In the genomic region with DNA sequence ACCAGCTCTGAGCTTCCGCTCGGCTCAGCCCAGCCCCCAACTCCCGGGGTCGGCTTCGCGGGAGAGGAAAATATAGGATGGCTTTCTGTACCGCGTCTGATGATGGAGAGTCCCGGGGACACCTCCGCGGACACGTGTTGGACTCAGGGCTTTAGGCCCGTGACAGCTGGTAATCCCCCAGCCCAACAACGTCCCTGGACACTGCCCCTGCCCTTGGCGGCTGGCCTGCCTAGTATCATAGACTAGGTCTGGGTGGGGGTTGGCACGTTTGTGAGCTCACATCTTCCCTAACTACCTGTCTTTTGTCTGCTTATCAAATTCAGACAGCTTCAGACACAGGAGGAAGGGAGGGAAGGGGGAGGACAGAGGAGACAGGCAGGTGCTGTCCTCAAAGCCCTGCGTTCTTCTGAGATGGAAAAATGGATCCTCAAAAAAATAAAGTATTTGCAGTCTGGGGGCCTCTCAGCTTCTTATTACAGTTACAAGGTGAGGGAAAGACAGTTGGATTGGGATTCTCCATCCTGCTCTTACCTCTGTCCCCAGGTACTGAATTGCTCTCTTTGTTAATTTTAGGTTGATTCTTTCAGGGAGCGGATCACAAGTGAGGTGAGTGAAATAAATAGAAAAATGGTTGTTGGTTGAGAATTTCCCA, we compare ENCODE assay signal across 9 cellular contexts. TPM values are rescaled to one million over a fixed set of nuclear protein-coding genes. Genes with fewer than 3 reads are reported as not detected.
DNase-seq lines count a peak whose midpoint lies in the region; ATAC-seq and TF ChIP-seq lines count a peak whose summit lies in the region.
"Had no signal": no experiment of that assay in that cellular context is flagged by ENCODE, and none has a peak within 500 bp of the region (broad histone marks: within the 10 kb centered on the region; RNA-seq: fewer than 3 reads in every experiment).

No MANE protein-coding gene starts in this region.

- DNase-seq in MCF 10A (ENCODE audit: unreplicated experiment) (no peak), lung (ENCODE audit: low spot score) (no peak), uterus (no peak), GM20000 (ENCODE audit: low spot score) (no peak), NK-92 (lab: John Stamatoyannopoulos, UW; ENCODE audit: unreplicated experiment) (no peak)

- H3K4me1 Mint-ChIP-seq in MCF 10A (ENCODE audit: insufficient read depth, unreplicated experiment) = peaks cover 25% of the 10 kb centered on the region

- POLR2A ChIA-PET in MCF 10A (lab: Yijun Ruan, JAX) = interaction anchor here (0.6 to 5.5 kb wide), 25 partner anchors 11 to 1175 kb away, joined by 3 to 128 read pairs (median 4); partner anchors contain the start of genes BECN1, BRCA1, NAGLU and PSMC3IP

- H3K36me3 ChIP-seq in lung (ENCODE audit: control insufficient read depth in 2 of 2, insufficient read depth in 2 of 2, low read length in 2 of 2) (peaks cover 10 to 14% of the 10 kb centered on the region in 2 donors), uterus (no peaks in the 10 kb centered on the region)

- 7% methylated on average over 18 of the region's 18 CpGs for WGBS in lung, 2 donors

- H3K9me3 ChIP-seq in lung (ENCODE audit: control insufficient read depth in 2 of 2, insufficient read depth in 1 of 2, low read length in 1 of 2) = no peaks in the 10 kb centered on the region
- no peaks in the 10 kb centered on the region for H3K9me3 ChIP-seq in uterus

- H3K9me3 Mint-ChIP-seq in MCF 10A (ENCODE audit: unreplicated experiment) = no peaks in the 10 kb centered on the region

- intact Hi-C loops in MCF 10A (cut with micrococcal nuclease) (no loop called here), uterus (cut with DNase I; ENCODE audit: low total_unique reads) (no loop called here)

- TSS peak; percentile 56 for BruUV-seq in MCF 10A (replicated peaks; lab: Mats Ljungman, UMichigan)

- H3K27me3 ChIP-seq in lung (ENCODE audit: control insufficient read depth, insufficient read depth) (no peaks in the 10 kb centered on the region), uterus (no peaks in the 10 kb centered on the region)

- H3K4me1 ChIP-seq in lung (ENCODE audit: control insufficient read depth in 2 of 2, insufficient read depth in 2 of 2, low read length in 2 of 2) (peaks cover 2 to 3% of the 10 kb centered on the region in 2 donors), uterus (no peaks in the 10 kb centered on the region)

- CTCF ChIA-PET in MCF 10A (lab: Yijun Ruan, JAX) = interaction anchor here (0.6 to 3.8 kb wide), 8 partner anchors 9 to 321 kb away, joined by 3 to 18 read pairs (median 4); partner anchors contain the start of gene BECN1

- H3K4me3 Mint-ChIP-seq in MCF 10A (ENCODE audit: unreplicated experiment) = peak overlapping the region; percentile 96

- H3K4me3 ChIP-seq in GM08714 (ENCODE audit: low read length) (peak overlapping the region; percentile 95), lung (peak overlapping the region; percentile 88), uterus (peak overlapping the region; percentile 61 to 89)

- TF ChIP-seq CTCF in MCF 10A (IDR thresholded peaks at IDR 0.05; ENCODE audit: unreplicated experiment) (no peak), lung (IDR thresholded peaks at IDR 0.05; ENCODE audit: control extremely low read depth, extremely low read depth) (no peak), uterus (IDR thresholded peaks at IDR 0.05) (no peak), GM20000 (IDR thresholded peaks at IDR 0.05; ENCODE audit: extremely low read depth, missing control alignments) (no peak)

- no peak for TF ChIP-seq POLR2A in uterus (IDR thresholded peaks at IDR 0.05)

- H3K27ac ChIP-seq in lung (ENCODE audit: low read depth in 1 of 2, low read length in 1 of 2) (peak overlapping the region; percentile 90 to 93), uterus (peak overlapping the region; percentile 77 to 82)

- H3K27me3 Mint-ChIP-seq in MCF 10A (ENCODE audit: insufficient read depth, unreplicated experiment) = no peaks in the 10 kb centered on the region

- ATAC-seq in HG03439 (IDR thresholded peaks at IDR 0.05; ENCODE audit: unreplicated experiment) (peak; percentile 12), lung (ENCODE audit: insufficient read depth, low FRiP score) (no peak), HG02840 (IDR thresholded peaks at IDR 0.05; ENCODE audit: low FRiP score, unreplicated experiment) (no peak)

- H3K36me3 Mint-ChIP-seq in MCF 10A (ENCODE audit: insufficient read depth, unreplicated experiment) = peaks cover 40% of the 10 kb centered on the region

- H3K27ac Mint-ChIP-seq in MCF 10A (ENCODE audit: low read depth, unreplicated experiment) = peak overlapping the region; percentile 99

RNA-seq across cellular contexts. Expression of gene PSME3, which starts 0.7 kb away (rescaled TPM):
- total RNA-seq in MCF 10A (2022) (220 and 232 TPM in 2 replicates), lung (100 to 1,000 TPM in 1 of 2 donors, 10 to 100 TPM in 1; 46.4 to 109 TPM), uterus (10 to 100 TPM in 3 of 4 donors, 1 to 10 TPM in 1; 9.7 to 74.3 (median 46.0) TPM)
- polyA plus RNA-seq in lung = 100 to 1,000 TPM in 1 of 2 donors, 10 to 100 TPM in 1; 34.5 to 117 TPM

RNA-seq across cellular contexts. Expression of gene BECN1, which starts 9.8 kb away (rescaled TPM):
- 78.8 and 81.5 TPM in 2 replicates for total RNA-seq in MCF 10A (2022)
- 100 to 1,000 TPM in 1 of 2 donors, 10 to 100 TPM in 1; 87.6 to 114 TPM for total RNA-seq in lung
- polyA plus RNA-seq in lung = 10 to 100 TPM; 33.0 to 81.6 TPM
- total RNA-seq in uterus = 100 to 1,000 TPM in 1 of 4 donors, 10 to 100 TPM in 3; 42.6 to 108 (median 72.6) TPM

RNA-seq across cellular contexts. Expression of gene AOC2, which starts 10.5 kb away (rescaled TPM):
- total RNA-seq in MCF 10A (2022) (2.6 and 2.9 TPM in 2 replicates), lung (1 to 10 TPM; 1.6 to 2.4 TPM), uterus (1 to 10 TPM in 3 of 4 donors, not detected in 1; 1.3 to 5.3 (median 3.0) TPM)
- 1 to 10 TPM; 1.5 to 1.6 TPM for polyA plus RNA-seq in lung
- total RNA-seq: M059J had no signal

RNA-seq across cellular contexts. Expression of gene AOC3, which starts 17.1 kb away (rescaled TPM):
- total RNA-seq in MCF 10A (2022) (0.44 and 0.71 TPM in 2 replicates), lung (100 to 1,000 TPM in 1 of 2 donors, 10 to 100 TPM in 1; 82.9 to 154 TPM), uterus (10 to 100 TPM; 11.8 to 86.2 (median 15.5) TPM)
- 10 to 100 TPM; 50.0 to 55.6 TPM for polyA plus RNA-seq in lung

RNA-seq across cellular contexts. Expression of gene CNTD1, which starts 35.2 kb away (rescaled TPM):
- total RNA-seq in MCF 10A (2022) (not detected in 2 replicates), lung (1 to 10 TPM in 1 of 2 donors, under 1 TPM in 1; 0.92 to 1.6 TPM), uterus (1 to 10 TPM in 1 of 4 donors, under 1 TPM in 1, not detected in 2; 0.69 to 1.2 TPM)
- polyA plus RNA-seq in lung = under 1 TPM; 0.61 to 0.64 TPM
